1 cellular context compared by ENCODE assay signal in the genomic region with DNA sequence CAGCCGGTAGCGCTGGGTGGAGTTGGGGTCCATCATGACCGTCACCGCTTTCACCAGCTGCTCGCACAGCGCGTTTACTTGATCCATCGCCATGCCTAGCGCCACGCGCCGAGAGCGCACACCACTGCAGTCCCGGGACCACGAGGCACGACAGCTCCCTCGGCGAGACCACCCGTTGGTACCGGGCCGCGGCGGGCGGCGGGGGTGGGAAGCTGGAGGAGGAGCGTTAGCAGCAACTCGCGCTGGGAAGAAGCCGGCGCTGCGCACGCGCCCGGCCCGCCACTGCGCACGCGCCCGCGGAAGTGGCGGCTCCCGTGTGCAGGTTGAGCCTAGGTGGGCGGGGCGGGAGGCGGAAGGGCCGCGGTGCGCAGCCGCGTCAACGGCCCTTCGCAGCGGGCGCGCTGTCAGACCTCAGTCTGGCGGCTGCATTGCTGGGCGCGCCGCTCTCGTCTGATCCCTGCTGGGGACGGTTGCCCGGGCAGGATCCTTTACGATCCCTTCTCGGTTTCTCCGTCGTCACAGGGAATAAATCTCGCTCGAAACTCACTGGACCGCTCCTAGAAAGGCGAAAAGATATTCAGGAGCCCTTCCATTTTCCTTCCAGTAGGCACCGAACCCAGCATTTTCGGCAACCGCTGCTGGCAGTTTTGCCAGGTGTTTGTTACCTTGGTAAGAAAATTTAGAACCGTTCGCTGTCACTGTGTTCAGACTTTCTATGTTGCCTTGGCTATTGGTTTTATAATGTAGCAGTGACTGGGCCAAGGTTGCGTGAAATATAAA.
A peak's percentile ranks its signal among the peaks of the same experiment; 100 is the strongest.
TF ChIP-seq lines count a peak whose summit lies in the region.

TSS of gene POLH (plus strand) at position 414 of the 780 bp plus-strand sequence. CDS start 6,135 bp downstream, outside the sequence.
TSS of gene XPO5 (minus strand) at position 267 of the 780 bp plus-strand sequence. CDS start at position 93, 174 bp downstream.

TF ChIP-seq in IMR-90, 13 proteins besides CTCF, POLR2A, EP300 and RAD21 (continued from another document):
- TF ChIP-seq, protein P1, sequence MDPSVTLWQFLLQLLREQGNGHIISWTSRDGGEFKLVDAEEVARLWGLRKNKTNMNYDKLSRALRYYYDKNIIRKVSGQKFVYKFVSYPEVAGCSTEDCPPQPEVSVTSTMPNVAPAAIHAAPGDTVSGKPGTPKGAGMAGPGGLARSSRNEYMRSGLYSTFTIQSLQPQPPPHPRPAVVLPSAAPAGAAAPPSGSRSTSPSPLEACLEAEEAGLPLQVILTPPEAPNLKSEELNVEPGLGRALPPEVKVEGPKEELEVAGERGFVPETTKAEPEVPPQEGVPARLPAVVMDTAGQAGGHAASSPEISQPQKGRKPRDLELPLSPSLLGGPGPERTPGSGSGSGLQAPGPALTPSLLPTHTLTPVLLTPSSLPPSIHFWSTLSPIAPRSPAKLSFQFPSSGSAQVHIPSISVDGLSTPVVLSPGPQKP (IDR thresholded peaks at IDR 0.05; ENCODE audit: borderline replicate concordance, low read depth, low read length): no peak
- TF ChIP-seq RFX5 (IDR thresholded peaks at IDR 0.05; ENCODE audit: low read depth, low read length) (no peak), SMC3 (IDR thresholded peaks at IDR 0.05; ENCODE audit: low read depth, low read length) (no peak), MXI1 (IDR thresholded peaks at IDR 0.05; ENCODE audit: borderline replicate concordance, low read depth, low read length) (peak; percentile 97), CEBPB (IDR thresholded peaks at IDR 0.05; ENCODE audit: low read depth, low read length) (no peak), BHLHE40 (IDR thresholded peaks at IDR 0.05; ENCODE audit: low read depth, low read length) (peak; percentile 69)
- TF ChIP-seq, protein P2, sequence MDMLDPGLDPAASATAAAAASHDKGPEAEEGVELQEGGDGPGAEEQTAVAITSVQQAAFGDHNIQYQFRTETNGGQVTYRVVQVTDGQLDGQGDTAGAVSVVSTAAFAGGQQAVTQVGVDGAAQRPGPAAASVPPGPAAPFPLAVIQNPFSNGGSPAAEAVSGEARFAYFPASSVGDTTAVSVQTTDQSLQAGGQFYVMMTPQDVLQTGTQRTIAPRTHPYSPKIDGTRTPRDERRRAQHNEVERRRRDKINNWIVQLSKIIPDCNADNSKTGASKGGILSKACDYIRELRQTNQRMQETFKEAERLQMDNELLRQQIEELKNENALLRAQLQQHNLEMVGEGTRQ (IDR thresholded peaks at IDR 0.05; ENCODE audit: low read depth, low read length): peak; percentile 58; the same call in 1 of the 2 replicates
